ENCODE assay signal across 26 cellular contexts in genomic region chr2:227043981-227044380, GRCh38.
"Had no signal": no experiment of that assay in that cellular context is flagged by ENCODE, and none has a peak within 500 bp of the region (broad histone marks: within the 10 kb centered on the region; RNA-seq: fewer than 3 reads in every experiment).

No MANE protein-coding gene starts in this region.

- H3K4me3 ChIP-seq: ovary, psoas muscle, right lobe of liver, sigmoid colon, thoracic aorta, thyroid gland, tibial nerve, upper lobe of left lung, vagina had no signal

- H3K9me3 ChIP-seq: neutrophil, ovary, psoas muscle, right lobe of liver, sigmoid colon, thoracic aorta, thyroid gland, tibial nerve, upper lobe of left lung, vagina had no signal

- H3K27me3 ChIP-seq: neutrophil, ovary, right lobe of liver, sigmoid colon, thyroid gland, tibial nerve, upper lobe of left lung, vagina had no signal

- DNase-seq: naive thymus-derived CD8-positive, alpha-beta T cell; nephron progenitor cell; nucleus accumbens; ovary; psoas muscle; right cardiac atrium; right lobe of liver; sigmoid colon; small intestine; stimulated activated CD4-positive, alpha-beta T cell treated with anti-CD3 and anti-CD28 coated beads, Interleukin-15, amount 100 ng/mL, for 24 hours; stimulated activated CD4-positive, alpha-beta T cell treated with anti-CD3 and anti-CD28 coated beads, Interleukin-2, amount 100 ng/mL, for 24 hours; stimulated activated CD4-positive, alpha-beta T cell treated with anti-CD3 and anti-CD28 coated beads, Interleukin-2, amount 100 ng/mL, for 48 hours; stimulated activated CD4-positive, alpha-beta T cell treated with anti-CD3 and anti-CD28 coated beads, Interleukin-4, amount 100 ng/mL, for 24 hours; stimulated activated naive B cell treated with anti-CD40 and anti-IgM and Interleukin-4, amounts not matched to agents 10 μg/mL and 1 μg/mL and 100 μg/mL, for 72 hours; stimulated activated naive CD8-positive, alpha-beta T cell treated with anti-CD3 and anti-CD28 coated beads, Interleukin-15, amount 100 ng/mL, for 72 hours; stimulated activated naive CD8-positive, alpha-beta T cell treated with anti-CD3 and anti-CD28 coated beads, Interleukin-15, Interleukin-2, amounts not matched to agents 100 U/mL and 50 U/mL, for 24 hours; substantia nigra; thyroid gland; trophoblast cell; upper lobe of left lung had no signal

- H3K36me3 ChIP-seq: neutrophil, ovary, right lobe of liver, sigmoid colon, tibial nerve, upper lobe of left lung, vagina had no signal

- ATAC-seq: naive thymus-derived CD8-positive, alpha-beta T cell; natural killer cell treated with Interleukin-12 subunit alpha and Interleukin-12 subunit beta and Interleukin-15 and Interleukin-18, amount 100 ng/mL, for 72 hours; psoas muscle; right cardiac atrium; right lobe of liver; stimulated activated effector memory CD8-positive, alpha-beta T cell treated with anti-CD3 and anti-CD28 coated beads, Interleukin-12 subunit alpha, Interleukin-12 subunit beta, amount 100 ng/mL, for 72 hours; stimulated activated naive B cell treated with anti-CD40 and anti-IgM and Interleukin-4, amounts not matched to agents 10 μg/mL and 1 μg/mL and 100 μg/mL, for 72 hours; stimulated activated naive CD8-positive, alpha-beta T cell treated with anti-CD3 and anti-CD28 coated beads, Interleukin-15, amount 100 ng/mL, for 72 hours; stimulated activated naive CD8-positive, alpha-beta T cell treated with anti-CD3 and anti-CD28 coated beads, Interleukin-15, Interleukin-2, amounts not matched to agents 100 U/mL and 50 U/mL, for 24 hours had no signal
